In the genomic region with DNA sequence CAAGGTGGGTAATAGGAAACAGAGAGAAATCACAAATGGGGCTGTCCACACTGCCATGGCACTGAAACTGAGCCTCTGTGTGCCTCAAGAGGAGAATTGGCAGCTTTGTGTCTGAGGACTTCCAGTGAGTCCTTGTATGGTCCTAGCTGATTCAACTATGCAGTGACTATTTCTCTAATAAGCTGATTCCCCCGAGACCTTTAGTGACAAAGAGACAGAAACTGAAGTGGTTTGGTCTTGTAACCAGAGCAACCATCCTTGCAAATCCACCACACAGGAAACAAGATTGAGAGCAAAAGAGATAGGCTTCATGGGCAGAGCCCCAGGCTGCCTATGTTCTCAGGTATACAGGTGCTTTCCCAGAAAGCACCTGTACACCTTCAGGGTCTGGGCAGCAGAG, we compare ENCODE assay signal across 12 cellular contexts.
A peak's percentile ranks its signal among the peaks of the same experiment; 100 is the strongest.
DNase-seq lines count a peak whose midpoint lies in the region; ATAC-seq and TF ChIP-seq lines count a peak whose summit lies in the region.
"Had no signal": no experiment of that assay in that cellular context is flagged by ENCODE, and none has a peak within 500 bp of the region (broad histone marks: within the 10 kb centered on the region; RNA-seq: fewer than 3 reads in every experiment).

No MANE protein-coding gene starts in this region.

- no peaks in the 10 kb centered on the region for H3K27me3 ChIP-seq in BLaER1 treated with 17β-estradiol and CSF1 and Interleukin-3, amounts not matched to agents 10 nM and 100 nM
- peaks cover 17% of the 10 kb centered on the region for H3K27me3 ChIP-seq in upper lobe of right lung
- no peaks in the 10 kb centered on the region for H3K27me3 ChIP-seq in SJCRH30

- H3K27ac ChIP-seq in BLaER1 treated with 17β-estradiol and CSF1 and Interleukin-3, amounts not matched to agents 10 nM and 100 nM, result no peak overlapping the region
- H3K27ac ChIP-seq in upper lobe of right lung, result no peak overlapping the region
- H3K27ac ChIP-seq in SJCRH30, result no peak overlapping the region

- TF ChIP-seq CTCF in upper lobe of right lung (IDR thresholded peaks at IDR 0.05), result no peak

- DNase-seq in NCI-H128 (lab: John Stamatoyannopoulos, UW; ENCODE audit: unreplicated experiment) (peak; percentile 45), 8988T (no peak), upper lobe of right lung (no peak), SJCRH30 (no peak)
- no peak for DNase-seq in stimulated activated CD4-positive, alpha-beta T cell treated with anti-CD3 and anti-CD28 coated beads, Interleukin-15, amount 100 ng/mL, for 24 hours
- DNase-seq: amniotic stem cell, DMS 273 treated with DMSO at 0.1 percent for 48 hours, IMR-90, SHP77 had no signal

- ATAC-seq in GM19025 (IDR thresholded peaks at IDR 0.05; ENCODE audit: low read depth, unreplicated experiment) (peak; percentile 71), HG02938 (IDR thresholded peaks at IDR 0.05; ENCODE audit: unreplicated experiment) (peak; percentile 86), upper lobe of right lung (no peak)

- H3K4me3 ChIP-seq in BLaER1 treated with 17β-estradiol and CSF1 and Interleukin-3, amounts not matched to agents 10 nM and 100 nM, result no peak overlapping the region
- H3K4me3 ChIP-seq in upper lobe of right lung (no peak overlapping the region), SJCRH30 (no peak overlapping the region)

- no peak overlapping the region for H3K9ac ChIP-seq in BLaER1 treated with 17β-estradiol and CSF1 and Interleukin-3, amounts not matched to agents 10 nM and 100 nM

- intact Hi-C loops in upper lobe of right lung (cut with DNase I), result no loop called here

- no peaks in the 10 kb centered on the region for H3K9me3 ChIP-seq in BLaER1 treated with 17β-estradiol and CSF1 and Interleukin-3, amounts not matched to agents 10 nM and 100 nM (replicated peaks in 1 of 11)
- no peaks in the 10 kb centered on the region for H3K9me3 ChIP-seq in upper lobe of right lung
- no peaks in the 10 kb centered on the region for H3K9me3 ChIP-seq in SJCRH30 (replicated peaks)

- H4K20me1 ChIP-seq in BLaER1 treated with 17β-estradiol and CSF1 and Interleukin-3, amounts not matched to agents 10 nM and 100 nM, result no peaks in the 10 kb centered on the region

- no peaks in the 10 kb centered on the region for H3K36me3 ChIP-seq in BLaER1 treated with 17β-estradiol and CSF1 and Interleukin-3, amounts not matched to agents 10 nM and 100 nM
- no peaks in the 10 kb centered on the region for H3K36me3 ChIP-seq in upper lobe of right lung
- no peaks in the 10 kb centered on the region for H3K36me3 ChIP-seq in SJCRH30

- H3K4me1 ChIP-seq in BLaER1 treated with 17β-estradiol and CSF1 and Interleukin-3, amounts not matched to agents 10 nM and 100 nM, result peaks cover 0 to 16% (median 12%) of the 10 kb centered on the region in 10 experiments; a peak in 17 of 20 replicates
- no peaks in the 10 kb centered on the region for H3K4me1 ChIP-seq in upper lobe of right lung
- no peaks in the 10 kb centered on the region for H3K4me1 ChIP-seq in SJCRH30

- H3K4me2 ChIP-seq in BLaER1 treated with 17β-estradiol and CSF1 and Interleukin-3, amounts not matched to agents 10 nM and 100 nM, result peak overlapping the region in 10 of 11 experiments; percentile 8 to 67 (median 61); a peak in 17 of 22 replicates
